Comparison of ENCODE assay signal across 8 cellular contexts in genomic region chr16:88686062-88686438, GRCh38. TPM values are rescaled to one million over a fixed set of nuclear protein-coding genes. Genes with fewer than 3 reads are reported as not detected.
DNase-seq lines count a peak whose midpoint lies in the region; ATAC-seq and TF ChIP-seq lines count a peak whose summit lies in the region.

No MANE protein-coding gene starts in this region.

- peak; percentile 34 for DNase-seq in ELR (ENCODE audit: low read depth)
- DNase-seq in H7: no peak
- peak; percentile 5 for DNase-seq in NCI-H774 (lab: John Stamatoyannopoulos, UW)
- no peak for DNase-seq in breast epithelium (ENCODE audit: low spot score in 2 of 2)
- peak; percentile 10 for DNase-seq in mesenchymal stem cell
- DNase-seq in upper lobe of right lung: peak; percentile 83
- DNase-seq in amniotic stem cell (lab: John Stamatoyannopoulos, UW): no peak
- no peak for DNase-seq in OCI-M2 (lab: John Stamatoyannopoulos, UW; ENCODE audit: unreplicated experiment)

- H3K9me3 ChIP-seq in breast epithelium: no peaks in the 10 kb centered on the region
- no peaks in the 10 kb centered on the region for H3K9me3 ChIP-seq in mesenchymal stem cell (ENCODE audit: control insufficient read depth, low read length)
- no peaks in the 10 kb centered on the region for H3K9me3 ChIP-seq in upper lobe of right lung

- H3K9ac ChIP-seq in mesenchymal stem cell (ENCODE audit: low read length): no peak overlapping the region

- intact Hi-C loops in breast epithelium (cut with DNase I; ENCODE audit: low total_unique reads) (no loop called here), upper lobe of right lung (cut with DNase I) (no loop called here)

- H3K4me2 ChIP-seq in mesenchymal stem cell (ENCODE audit: low read length, poor library complexity, severe bottlenecking): peak overlapping the region; percentile 93

- H3K27ac ChIP-seq in breast epithelium (no peak overlapping the region), mesenchymal stem cell (ENCODE audit: low read length, poor library complexity, severe bottlenecking) (no peak overlapping the region), upper lobe of right lung (peak overlapping the region; percentile 11)

- TF ChIP-seq CTCF in breast epithelium (IDR thresholded peaks at IDR 0.05): no peak
- TF ChIP-seq CTCF in upper lobe of right lung (IDR thresholded peaks at IDR 0.05): no peak

- H4K91ac ChIP-seq in mesenchymal stem cell (ENCODE audit: low read length): no peak overlapping the region

- H2BK120ac ChIP-seq in mesenchymal stem cell (ENCODE audit: low read depth, low read length): no peak overlapping the region

- 3% methylated on average over 23 of the region's 25 CpGs for WGBS in mesenchymal stem cell

- H2AFZ ChIP-seq in mesenchymal stem cell (ENCODE audit: low read depth, low read length): peak overlapping the region; percentile 18

- H2BK15ac ChIP-seq in mesenchymal stem cell (ENCODE audit: low read depth, poor library complexity, severe bottlenecking): no peak overlapping the region

- H4K8ac ChIP-seq in mesenchymal stem cell (ENCODE audit: low read length): no peak overlapping the region

- no peak overlapping the region for H3K23ac ChIP-seq in mesenchymal stem cell (ENCODE audit: low read length in 2 of 2)

- no peak overlapping the region for H2AK5ac ChIP-seq in mesenchymal stem cell (ENCODE audit: low read length, severe bottlenecking)

- no peak for TF ChIP-seq POLR2A in breast epithelium (IDR thresholded peaks at IDR 0.05)

- H3K4me3 ChIP-seq in H7 (ENCODE audit: insufficient read depth, low read depth, low read length) (peak overlapping the region; percentile 63), breast epithelium (peak overlapping the region; percentile 43 to 83 (median 64)), mesenchymal stem cell (ENCODE audit: insufficient read depth in 1 of 2, low read depth in 1 of 2, low read length in 2 of 2) (peak overlapping the region; percentile 50 to 73), upper lobe of right lung (peak overlapping the region; percentile 60)

- ATAC-seq in upper lobe of right lung: peak; percentile 59

- H3K27me3 ChIP-seq in H7 (ENCODE audit: control insufficient read depth, insufficient read depth, low read length) (peaks cover 28% of the 10 kb centered on the region), breast epithelium (peaks cover 0 to 26% of the 10 kb centered on the region in 2 donors), mesenchymal stem cell (ENCODE audit: control insufficient read depth in 1 of 2, insufficient read depth in 1 of 2, low read length in 2 of 2) (peaks cover 68 to 80% of the 10 kb centered on the region in 2 experiments), upper lobe of right lung (peaks cover 13% of the 10 kb centered on the region)

- H2BK5ac ChIP-seq in mesenchymal stem cell (ENCODE audit: low read depth, low read length, poor library complexity, severe bottlenecking): peak overlapping the region; percentile 33

- H3K4me1 ChIP-seq in breast epithelium: peaks cover 6 to 8% of the 10 kb centered on the region in 2 donors
- peaks cover 31% of the 10 kb centered on the region for H3K4me1 ChIP-seq in mesenchymal stem cell (ENCODE audit: control insufficient read depth, insufficient read depth, low read depth, low read length)
- H3K4me1 ChIP-seq in upper lobe of right lung: peaks cover 29% of the 10 kb centered on the region

- H3K36me3 ChIP-seq in H7 (replicated peaks; ENCODE audit: control insufficient read depth, insufficient read depth, low read length) (no peaks in the 10 kb centered on the region), breast epithelium (no peaks in the 10 kb centered on the region), mesenchymal stem cell (ENCODE audit: control insufficient read depth in 1 of 2, insufficient read depth in 2 of 2, low read depth in 1 of 2, low read length in 2 of 2) (peaks cover 0 to 6% of the 10 kb centered on the region in 2 experiments), upper lobe of right lung (no peaks in the 10 kb centered on the region)

- no peaks in the 10 kb centered on the region for H3K79me1 ChIP-seq in mesenchymal stem cell (replicated peaks; ENCODE audit: low read length, poor library complexity, severe bottlenecking)

- H2BK12ac ChIP-seq in mesenchymal stem cell (ENCODE audit: low read length in 2 of 2): peak overlapping the region in 1 of 2 experiments; percentile 16

- H3K14ac ChIP-seq in mesenchymal stem cell (ENCODE audit: low read length in 2 of 2): no peak overlapping the region

- H3K18ac ChIP-seq in mesenchymal stem cell (ENCODE audit: low read depth in 1 of 2, low read length in 2 of 2): no peak overlapping the region

- H3K4ac ChIP-seq in mesenchymal stem cell (ENCODE audit: low read depth in 1 of 2, low read length in 2 of 2): no peak overlapping the region

RNA-seq across cellular contexts. Expression of gene SNAI3, which starts 0.3 kb away (rescaled TPM):
- 2.0 and 2.9 TPM in 2 replicates for total RNA-seq in H7 (2014; rRNA removed; shearing (Covaris generic))
- total RNA-seq in breast epithelium: under 1 TPM; 0.66 to 0.96 (median 0.73) TPM
- 0.06 TPM for polyA plus RNA-seq in mesenchymal stem cell (2013, experiment 1 of 2)
- 0.10 TPM for polyA plus RNA-seq in mesenchymal stem cell (2013, experiment 2 of 2)
- total RNA-seq in upper lobe of right lung: 7.0 TPM

RNA-seq across cellular contexts. Expression of gene RNF166, which starts 20.2 kb away (rescaled TPM):
- 44.6 and 45.3 TPM in 2 replicates for total RNA-seq in H7 (2014; rRNA removed; shearing (Covaris generic))
- 10 to 100 TPM; 19.2 to 22.0 (median 21.9) TPM for total RNA-seq in breast epithelium
- 12.6 TPM for polyA plus RNA-seq in mesenchymal stem cell (2013, experiment 1 of 2)
- polyA plus RNA-seq in mesenchymal stem cell (2013, experiment 2 of 2): 10.8 TPM
- 50.6 TPM for total RNA-seq in upper lobe of right lung

RNA-seq across cellular contexts. Expression of gene CTU2, which starts 20.3 kb away (rescaled TPM):
- total RNA-seq in H7 (2014; rRNA removed; shearing (Covaris generic)): 33.1 and 38.4 TPM in 2 replicates
- total RNA-seq in breast epithelium: 1 to 10 TPM; 7.3 to 8.2 (median 7.8) TPM
- polyA plus RNA-seq in mesenchymal stem cell (2013, experiment 1 of 2): 34.1 TPM
- polyA plus RNA-seq in mesenchymal stem cell (2013, experiment 2 of 2): 31.6 TPM
- total RNA-seq in upper lobe of right lung: 21.3 TPM

RNA-seq across cellular contexts. Expression of gene MVD, which starts 23.2 kb away (rescaled TPM):
- 98.8 and 100 TPM in 2 replicates for total RNA-seq in H7 (2014; rRNA removed; shearing (Covaris generic))
- 10 to 100 TPM; 17.4 to 21.3 (median 19.0) TPM for total RNA-seq in breast epithelium
- 120 TPM for polyA plus RNA-seq in mesenchymal stem cell (2013, experiment 1 of 2)
- 109 TPM for polyA plus RNA-seq in mesenchymal stem cell (2013, experiment 2 of 2)
- total RNA-seq in upper lobe of right lung: 104 TPM

RNA-seq across cellular contexts. Expression of gene CYBA, which starts 35.2 kb away (rescaled TPM):
- 199 and 215 TPM in 2 replicates for total RNA-seq in H7 (2014; rRNA removed; shearing (Covaris generic))
- 100 to 1,000 TPM; 138 to 194 (median 180) TPM for total RNA-seq in breast epithelium
- 319 TPM for polyA plus RNA-seq in mesenchymal stem cell (2013, experiment 1 of 2)
- 325 TPM for polyA plus RNA-seq in mesenchymal stem cell (2013, experiment 2 of 2)
- total RNA-seq in upper lobe of right lung: 257 TPM

Comparison
In these comparisons a context has a peak if more than half of its experiments do, and no peak if none do; other contexts are left out.
1. DNase-seq: peak in ELR (single experiment), NCI-H774 (single experiment), mesenchymal stem cell (single experiment) and upper lobe of right lung (single experiment); none in H7 (single experiment), breast epithelium (0 of 2), amniotic stem cell (single experiment) and OCI-M2 (single experiment).
2. Peak in every context shown above with its lines, with median percentiles within 50 percentile points of each other: H3K4me3 ChIP-seq.